Comparison of ENCODE assay signal across 19 cellular contexts in genomic region chr20:63082939-63083735, GRCh38.
"Had no signal": no experiment of that assay in that cellular context is flagged by ENCODE, and none has a peak within 500 bp of the region (broad histone marks: within the 10 kb centered on the region; RNA-seq: fewer than 3 reads in every experiment).

No MANE protein-coding gene starts in this region.

- H3K27me3 ChIP-seq: ascending aorta, foreskin keratinocyte, hepatocyte had no signal

- H2AFZ ChIP-seq: hepatocyte had no signal

- H3K27ac ChIP-seq: ascending aorta, brain microvascular endothelial cell, foreskin keratinocyte, hepatocyte, upper lobe of right lung had no signal

- DNase-seq: activated CD4-positive, alpha-beta T cell treated with anti-CD3 and anti-CD28 coated beads for 4 hours; activated CD4-positive, CD25-positive, alpha-beta regulatory T cell; activated gamma-delta T cell; activated T-cell treated with anti-CD3 and anti-CD28 coated beads for 4 hours; central memory CD4-positive, alpha-beta T cell; effector memory CD4-positive, alpha-beta T cell; foreskin keratinocyte; immature natural killer cell; SW 1271 had no signal

- H3K4me3 Mint-ChIP-seq: activated CD4-positive, alpha-beta memory T cell treated with anti-CD3 and anti-CD28 coated beads for 36 hours; immature natural killer cell; memory B cell; nephron progenitor cell; T-helper 17 cell had no signal

- H3K4me3 ChIP-seq: ascending aorta, hepatocyte, upper lobe of right lung had no signal

- ATAC-seq: activated naive CD4-positive, alpha-beta T cell treated with anti-CD3 and anti-CD28 coated beads, Interleukin-2, amount 50 U/mL, for 72 hours; stimulated activated naive CD8-positive, alpha-beta T cell treated with anti-CD3 and anti-CD28 coated beads, Interleukin-15, Interleukin-2, amounts not matched to agents 100 U/mL and 50 U/mL, for 24 hours had no signal

- H3K27ac Mint-ChIP-seq: activated CD4-positive, alpha-beta memory T cell treated with anti-CD3 and anti-CD28 coated beads for 36 hours; activated naive CD4-positive, alpha-beta T cell treated with anti-CD3 and anti-CD28 coated beads, Interleukin-2, amount 50 U/mL, for 72 hours; immature natural killer cell; memory B cell; nephron progenitor cell; T-helper 17 cell had no signal

- H3K4me2 ChIP-seq: hepatocyte had no signal

- H3K79me2 ChIP-seq: hepatocyte had no signal

- H3K4me1 ChIP-seq: ascending aorta, foreskin keratinocyte, upper lobe of right lung had no signal

- H3K4me1 Mint-ChIP-seq: immature natural killer cell, memory B cell, nephron progenitor cell, T-helper 17 cell had no signal

- H3K36me3 ChIP-seq: ascending aorta, brain microvascular endothelial cell, upper lobe of right lung had no signal

- H3K9me3 ChIP-seq: upper lobe of right lung had no signal
